ENCODE assay signal across 9 cellular contexts in the genomic region with DNA sequence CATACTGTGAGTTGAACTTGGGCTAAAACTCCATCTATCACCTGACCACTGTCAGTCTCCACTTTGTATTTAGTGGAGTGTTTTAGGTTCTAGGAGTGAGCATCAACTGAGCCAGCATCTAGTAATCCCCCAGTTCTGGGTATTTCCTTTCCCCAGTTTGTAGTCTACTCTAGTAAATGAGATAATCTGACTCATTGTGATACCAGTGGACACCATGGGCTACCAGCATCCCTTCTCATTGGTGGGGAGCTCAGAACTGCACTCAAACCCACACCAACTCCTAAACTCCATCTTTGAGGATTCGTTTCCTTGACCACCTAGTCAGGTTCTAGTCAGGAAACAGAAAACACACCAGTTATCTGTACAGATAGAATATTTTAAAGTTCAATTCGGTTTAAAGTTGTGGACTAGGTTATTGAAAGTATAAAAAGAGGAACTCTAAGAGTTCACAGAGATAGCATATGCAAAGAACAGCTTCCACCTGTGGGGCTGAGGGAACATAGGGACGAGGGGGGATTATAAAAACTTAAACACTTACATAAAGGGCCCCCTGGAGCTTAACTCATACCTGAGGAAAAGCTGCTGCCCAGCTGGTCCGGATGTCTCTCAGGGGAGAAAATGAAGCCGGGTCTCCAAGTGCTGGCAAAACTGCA. TPM values are rescaled to one million over a fixed set of nuclear protein-coding genes. Genes with fewer than 3 reads are reported as not detected.
DNase-seq lines count a peak whose midpoint lies in the region; ATAC-seq and TF ChIP-seq lines count a peak whose summit lies in the region.
"Had no signal": no experiment of that assay in that cellular context is flagged by ENCODE, and none has a peak within 500 bp of the region (broad histone marks: within the 10 kb centered on the region; RNA-seq: fewer than 3 reads in every experiment).

No MANE protein-coding gene starts in this region.

- peak overlapping the region; percentile 83 for H3K4me2 ChIP-seq in DOHH2 (ENCODE audit: low read length)

- no peaks in the 10 kb centered on the region for H3K9me2 ChIP-seq in DOHH2 (replicated peaks; ENCODE audit: control insufficient read depth, low read length)

- H3K4me1 Mint-ChIP-seq in activated B cell treated with CpG ODN at 0.5 μM for 24 hours, result peaks cover 31% of the 10 kb centered on the region

- no peaks in the 10 kb centered on the region for H3K9me3 Mint-ChIP-seq in activated B cell treated with CpG ODN at 0.5 μM for 24 hours

- TF ChIP-seq CTCF in DOHH2 (IDR thresholded peaks at IDR 0.05; ENCODE audit: low read depth, low read length, poor library complexity, severe bottlenecking) (no peak), activated B cell treated with CpG ODN at 0.5 μM for 24 hours (IDR thresholded peaks at IDR 0.05) (no peak), left ventricle myocardium inferior (IDR thresholded peaks at IDR 0.05; ENCODE audit: borderline replicate concordance) (no peak)

- H3K27ac ChIP-seq in DOHH2 (ENCODE audit: low read depth, low read length) (peak overlapping the region; percentile 86), left ventricle myocardium inferior (replicated peaks) (no peak overlapping the region)

- ATAC-seq in GM19328 (IDR thresholded peaks at IDR 0.05; ENCODE audit: unreplicated experiment) (peak; percentile 81), HG03039 (IDR thresholded peaks at IDR 0.05; ENCODE audit: unreplicated experiment) (peak; percentile 82), activated B cell treated with CpG ODN at 0.5 μM for 24 hours (ENCODE audit: low read depth) (peak; percentile 89)
- ATAC-seq: right cardiac atrium had no signal

- CTCF ChIA-PET in activated B cell treated with CpG ODN at 0.5 μM for 24 hours (lab: Charles Lee), result no interaction called here

- no peak for DNase-seq in activated B cell treated with CpG ODN at 0.5 μM for 24 hours
- DNase-seq in left ventricle myocardium inferior, result no peak
- DNase-seq in NCI-H748 treated with DMSO at 0.1 percent for 48 hours (lab: John Stamatoyannopoulos, UW), result no peak
- no peak for DNase-seq in hippocampal formation (lab: John Stamatoyannopoulos, UW)
- DNase-seq in H4 (ENCODE audit: low spot score), result no peak
- DNase-seq: right cardiac atrium had no signal

- intact Hi-C loops in activated B cell treated with CpG ODN at 0.5 μM for 24 hours (cut with micrococcal nuclease), result loop anchor here (1.0 kb wide), 1 partner anchor 36 kb away; the partner anchor contains the start of gene LEO1
- intact Hi-C loops in left ventricle myocardium inferior (cut with micrococcal nuclease), result no loop called here

- peaks cover 32% of the 10 kb centered on the region for H3K36me3 ChIP-seq in DOHH2 (ENCODE audit: control insufficient read depth, low read length)
- peaks cover 24% of the 10 kb centered on the region for H3K36me3 ChIP-seq in left ventricle myocardium inferior

- no peaks in the 10 kb centered on the region for H3K79me2 ChIP-seq in DOHH2 (ENCODE audit: control insufficient read depth, low read length)

- no peaks in the 10 kb centered on the region for H3K27me3 Mint-ChIP-seq in activated B cell treated with CpG ODN at 0.5 μM for 24 hours

- no peaks in the 10 kb centered on the region for H4K20me1 ChIP-seq in DOHH2 (ENCODE audit: control insufficient read depth, insufficient read depth, low read depth, low read length)

- peaks cover 52% of the 10 kb centered on the region for H3K4me1 ChIP-seq in DOHH2 (ENCODE audit: control insufficient read depth, low read length)
- no peaks in the 10 kb centered on the region for H3K4me1 ChIP-seq in left ventricle myocardium inferior

- H3K9me3 ChIP-seq in DOHH2 (ENCODE audit: control insufficient read depth, insufficient read depth, low read length) (no peaks in the 10 kb centered on the region), left ventricle myocardium inferior (replicated peaks) (no peaks in the 10 kb centered on the region)

- peak overlapping the region; percentile 33 for H3K4me3 Mint-ChIP-seq in activated B cell treated with CpG ODN at 0.5 μM for 24 hours

- H3K4me3 ChIP-seq in DOHH2 (ENCODE audit: low read length), result peak overlapping the region; percentile 64
- H3K4me3 ChIP-seq in left ventricle myocardium inferior, result no peak overlapping the region

- H3K27me3 ChIP-seq in DOHH2 (ENCODE audit: control insufficient read depth, low read length), result no peaks in the 10 kb centered on the region
- no peaks in the 10 kb centered on the region for H3K27me3 ChIP-seq in left ventricle myocardium inferior (ENCODE audit: low read depth)

- POLR2A ChIA-PET in activated B cell treated with CpG ODN at 0.5 μM for 24 hours (lab: Charles Lee), result interaction anchor here (0.5 to 2.0 kb wide), 4 partner anchors 26 to 244 kb away, joined by 3 to 7 read pairs (median 3); partner anchors contain the start of gene LEO1

- H3K36me3 Mint-ChIP-seq in activated B cell treated with CpG ODN at 0.5 μM for 24 hours (ENCODE audit: low read depth), result peaks cover 52% of the 10 kb centered on the region

- peak overlapping the region; percentile 87 for H3K27ac Mint-ChIP-seq in activated B cell treated with CpG ODN at 0.5 μM for 24 hours

- H3F3A ChIP-seq in DOHH2 (ENCODE audit: control insufficient read depth, insufficient read depth), result peaks cover 29% of the 10 kb centered on the region

RNA-seq across cellular contexts. Expression of gene LEO1, which starts 36.0 kb away (rescaled TPM):
- total RNA-seq in activated B cell treated with CpG ODN at 0.5 μM for 24 hours, result 18.3 and 19.1 TPM in 2 replicates
- total RNA-seq in left ventricle myocardium inferior, result 9.7 TPM
- 24.2 and 31.9 TPM in 2 replicates for total RNA-seq in H4 (2014; rRNA removed; shearing (Covaris generic))
